In the genomic region with DNA sequence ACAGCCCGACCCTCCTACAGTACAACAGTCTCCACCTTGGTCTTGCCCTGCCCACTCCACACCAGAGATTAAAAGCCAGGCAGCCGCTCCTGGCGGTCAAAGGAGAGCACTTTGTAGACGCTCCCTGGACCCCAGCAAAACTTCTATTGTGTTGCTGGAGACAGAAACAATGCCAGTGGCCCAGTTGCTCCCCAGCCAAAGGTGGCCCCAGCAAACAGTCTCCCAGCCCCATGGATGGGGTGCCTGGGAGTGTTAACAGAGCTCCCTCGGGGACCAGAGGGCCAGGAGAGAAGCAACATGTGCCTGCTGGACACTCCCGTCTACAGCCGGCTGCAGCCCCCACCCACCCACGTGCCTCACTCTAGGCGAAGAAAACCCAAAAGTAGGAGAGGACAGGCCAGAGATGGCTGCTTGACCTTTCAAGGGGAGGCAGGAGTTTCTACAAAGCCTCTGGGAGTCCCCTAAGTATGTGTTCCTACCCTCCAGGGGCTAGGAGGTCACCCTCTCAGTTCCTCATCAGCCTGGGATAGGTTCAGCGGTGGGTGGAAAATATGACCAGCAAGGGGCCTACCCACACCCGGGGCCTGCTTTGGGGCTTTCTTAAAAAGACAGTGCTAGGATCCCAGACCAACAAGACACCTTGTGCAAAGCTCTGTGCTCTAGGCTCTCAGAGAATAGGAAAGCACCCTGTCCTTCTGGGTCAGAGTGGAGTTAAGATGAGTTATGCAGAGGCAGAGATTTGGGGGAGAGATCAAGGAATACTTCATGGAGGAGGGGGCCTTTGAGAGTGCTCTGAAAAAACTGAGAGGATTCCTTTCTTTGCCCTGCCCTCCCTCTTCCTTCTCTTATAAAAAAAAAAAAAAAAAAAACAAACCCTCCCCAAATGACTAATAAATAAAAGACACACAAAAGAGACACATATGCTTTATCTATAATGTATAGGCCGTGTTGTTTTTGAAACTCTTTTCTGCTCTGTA, we compare ENCODE assay signal across 8 cellular contexts. TPM values are rescaled to one million over a fixed set of nuclear protein-coding genes. Genes with fewer than 3 reads are reported as not detected.
DNase-seq lines count a peak whose midpoint lies in the region; ATAC-seq, FAIRE-seq and TF ChIP-seq lines count a peak whose summit lies in the region.

No MANE protein-coding gene starts in this region.

- no peaks in the 10 kb centered on the region for H3K36me3 ChIP-seq in small intestine (ENCODE audit: control insufficient read depth in 2 of 2, insufficient read depth in 2 of 2, low read length in 2 of 2)

- DNase-seq in WTC11 (ENCODE audit: low spot score) (peak; percentile 54), lung microvascular endothelial cell (ENCODE audit: low read depth in 2 of 2) (peak; percentile 59 to 82), small intestine (no peak), COR-L47 (lab: John Stamatoyannopoulos, UW) (no peak), GM03348 (ENCODE audit: low spot score) (no peak)

- FAIRE-seq in small intestine (lab: Jason Lieb, UNC): no peak

- H3K36me3 Mint-ChIP-seq in WTC11: no peaks in the 10 kb centered on the region

- CTCF ChIA-PET in WTC11 (lab: Charles Lee): interaction anchor here (1.1 kb wide), 1 partner anchor 189 kb away, joined by 5 read pairs; no protein-coding TSS in a partner anchor

- no peak overlapping the region for H3K4me3 ChIP-seq in small intestine (ENCODE audit: low read depth in 1 of 2, low read length in 2 of 2)

- TF ChIP-seq CTCF in WTC11 (IDR thresholded peaks at IDR 0.05): no peak

- no peaks in the 10 kb centered on the region for H3K9me3 ChIP-seq in small intestine (ENCODE audit: control insufficient read depth, low read depth)

- no peak overlapping the region; the same call in 1 of the 2 replicates for H3K4me3 Mint-ChIP-seq in WTC11

- POLR2A ChIA-PET in WTC11 (lab: Charles Lee): no interaction called here

- H3K4me1 Mint-ChIP-seq in WTC11: peaks cover 12% of the 10 kb centered on the region

- peaks cover 7% of the 10 kb centered on the region for H3K9me3 Mint-ChIP-seq in WTC11

- ATAC-seq in GM18499 (IDR thresholded peaks at IDR 0.05; ENCODE audit: insufficient read depth, unreplicated experiment) (peak; percentile 80), GM21367 (IDR thresholded peaks at IDR 0.05; ENCODE audit: unreplicated experiment) (peak; percentile 82), HG03460 (IDR thresholded peaks at IDR 0.05; ENCODE audit: unreplicated experiment) (peak; percentile 95), WTC11 (peak; percentile 90)

- H3K27ac ChIP-seq in small intestine (ENCODE audit: low read depth in 1 of 2, low read length in 1 of 2): no peak overlapping the region

- H3K27me3 ChIP-seq in small intestine (ENCODE audit: control insufficient read depth in 2 of 2, insufficient read depth in 2 of 2, low read length in 2 of 2): no peaks in the 10 kb centered on the region

- no peaks in the 10 kb centered on the region for H3K27me3 Mint-ChIP-seq in WTC11 (ENCODE audit: low read depth)

- peak overlapping the region; percentile 39; the same call in 1 of the 2 replicates for H3K27ac Mint-ChIP-seq in WTC11

- H3K4me1 ChIP-seq in small intestine (ENCODE audit: control insufficient read depth in 2 of 2, insufficient read depth in 1 of 2, low read depth in 1 of 2, low read length in 1 of 2): no peaks in the 10 kb centered on the region

- WGBS in small intestine, 3 donors: 22 to 32% (median 31%) methylated on average over 12 of the region's 12 CpGs

TF ChIP-seq in WTC11, 78 proteins besides CTCF, POLR2A, EP300 and RAD21:
- TF ChIP-seq, protein P1, sequence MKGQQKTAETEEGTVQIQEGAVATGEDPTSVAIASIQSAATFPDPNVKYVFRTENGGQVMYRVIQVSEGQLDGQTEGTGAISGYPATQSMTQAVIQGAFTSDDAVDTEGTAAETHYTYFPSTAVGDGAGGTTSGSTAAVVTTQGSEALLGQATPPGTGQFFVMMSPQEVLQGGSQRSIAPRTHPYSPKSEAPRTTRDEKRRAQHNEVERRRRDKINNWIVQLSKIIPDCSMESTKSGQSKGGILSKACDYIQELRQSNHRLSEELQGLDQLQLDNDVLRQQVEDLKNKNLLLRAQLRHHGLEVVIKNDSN (CRISPR knock-in tag; IDR thresholded peaks at IDR 0.05): 0 out of 2 replicates have a peak, but pooled peaks have one; percentile 35
- no peak for TF ChIP-seq ZNF423 (CRISPR knock-in tag; IDR thresholded peaks at IDR 0.05)
- TF ChIP-seq, protein P2, sequence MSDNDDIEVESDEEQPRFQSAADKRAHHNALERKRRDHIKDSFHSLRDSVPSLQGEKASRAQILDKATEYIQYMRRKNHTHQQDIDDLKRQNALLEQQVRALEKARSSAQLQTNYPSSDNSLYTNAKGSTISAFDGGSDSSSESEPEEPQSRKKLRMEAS (CRISPR knock-in tag; IDR thresholded peaks at IDR 0.05): peak; percentile 88
- 0 out of 2 replicates have a peak, but pooled peaks have one; percentile 24 for TF ChIP-seq FOXP1 (CRISPR knock-in tag; IDR thresholded peaks at IDR 0.05; ENCODE audit: borderline replicate concordance)

RNA-seq across cellular contexts. Expression of a gene that starts 19.0 kb away (rescaled TPM):
- total RNA-seq in WTC11 (2021) (14.2 to 17.3 TPM (median 15.5 TPM) in 3 replicates), lung microvascular endothelial cell (33.1 and 42.9 TPM in 2 replicates)
- 1 to 10 TPM; 1.8 to 8.3 (median 7.6) TPM for polyA plus RNA-seq in small intestine

Comparison
In these comparisons a context has a peak if more than half of its experiments do, and no peak if none do; other contexts are left out.
1. DNase-seq: peak in WTC11 (single experiment) and lung microvascular endothelial cell (2 of 2); none in small intestine (single experiment), COR-L47 (single experiment) and GM03348 (single experiment).
2. Peak in every context shown above with its lines, with median percentiles within 50 percentile points of each other: ATAC-seq.